8 cellular contexts compared by ENCODE assay signal in genomic region chr1:216601427-216601751, GRCh38.
DNase-seq lines count a peak whose midpoint lies in the region; ATAC-seq and TF ChIP-seq lines count a peak whose summit lies in the region.

No MANE protein-coding gene starts in this region.

- no peak for TF ChIP-seq POLR2A in spleen (IDR thresholded peaks at IDR 0.05)

- H3K27ac ChIP-seq in spleen = peak overlapping the region; percentile 72 to 93 (median 90)

- whole genome bisulfite sequencing in spleen, 5 donors = 14 to 23% (median 20%) methylated on average over 7 of the region's 7 CpGs

- H3K4me1 ChIP-seq in spleen = peaks cover 0 to 8% (median 2%) of the 10 kb centered on the region in 6 donors

- TF ChIP-seq CTCF in WTC11 (IDR thresholded peaks at IDR 0.05) (no peak), spleen (IDR thresholded peaks at IDR 0.05 in 8 of 11, conservative IDR thresholded peaks at IDR 0.05 in 3 of 11) (peak in 1 of 11 experiments; percentile 3)

- H3K36me3 Mint-ChIP-seq in WTC11 = no peaks in the 10 kb centered on the region

- CTCF ChIA-PET in WTC11 (lab: Charles Lee) = interaction anchor here (0.6 to 1.4 kb wide), 13 partner anchors 9 to 380 kb away, joined by 3 to 7 read pairs (median 3); no protein-coding TSS in a partner anchor

- peaks cover 4% of the 10 kb centered on the region; the same call in 1 of the 2 replicates for H3K27me3 Mint-ChIP-seq in WTC11 (ENCODE audit: low read depth)

- ATAC-seq in WTC11 = no peak

- H3K4me1 Mint-ChIP-seq in WTC11 = peaks cover 38% of the 10 kb centered on the region

- DNase-seq in H7 = no peak
- no peak for DNase-seq in WTC11 (ENCODE audit: low spot score)
- DNase-seq in spleen = no peak
- no peak for DNase-seq in NCI-H2107 treated with DMSO at 0.1 percent for 48 hours (lab: John Stamatoyannopoulos, UW; ENCODE audit: unreplicated experiment)
- no peak for DNase-seq in HCEC 1CT
- DNase-seq in NCI-H748 treated with DMSO at 0.1 percent for 48 hours (lab: John Stamatoyannopoulos, UW) = no peak
- no peak for DNase-seq in cerebellar nuclear complex (lab: John Stamatoyannopoulos, UW)

- intact Hi-C loops in spleen (cut with DNase I; ENCODE audit: low total_unique reads) = no loop called here

- H3K4me3 Mint-ChIP-seq in WTC11 = peak overlapping the region; percentile 65

- H3K9me3 ChIP-seq in iPS-18c (ENCODE audit: control insufficient read depth, insufficient read depth, low read length) (no peaks in the 10 kb centered on the region), spleen (no peaks in the 10 kb centered on the region)

- H3K27me3 ChIP-seq in H7 (ENCODE audit: control insufficient read depth, insufficient read depth, low read length) = peaks cover 4% of the 10 kb centered on the region; the same call in 1 of the 2 replicates
- H3K27me3 ChIP-seq in spleen (replicated peaks in 1 of 7) = peaks cover 0 to 18% (median 0%) of the 10 kb centered on the region in 7 donors

- H3K4me3 ChIP-seq in H7 (ENCODE audit: insufficient read depth, low read depth, low read length) = peak overlapping the region; percentile 70
- peak overlapping the region; percentile 50; the same call in 1 of the 2 replicates for H3K4me3 ChIP-seq in iPS-18c (ENCODE audit: insufficient read depth, low read depth, low read length)
- H3K4me3 ChIP-seq in spleen = peak overlapping the region; percentile 35 to 75 (median 44)

- POLR2A ChIA-PET in WTC11 (lab: Charles Lee) = no interaction called here

- no peaks in the 10 kb centered on the region for H3K36me3 ChIP-seq in H7 (replicated peaks; ENCODE audit: control insufficient read depth, insufficient read depth, low read length)
- H3K36me3 ChIP-seq in spleen = no peaks in the 10 kb centered on the region

- no peak overlapping the region for H3K27ac Mint-ChIP-seq in WTC11

- no peaks in the 10 kb centered on the region for H3K9me3 Mint-ChIP-seq in WTC11

TF ChIP-seq in WTC11, 78 proteins besides CTCF, POLR2A, EP300 and RAD21 (continues in another document):
- TF ChIP-seq, protein P1, sequence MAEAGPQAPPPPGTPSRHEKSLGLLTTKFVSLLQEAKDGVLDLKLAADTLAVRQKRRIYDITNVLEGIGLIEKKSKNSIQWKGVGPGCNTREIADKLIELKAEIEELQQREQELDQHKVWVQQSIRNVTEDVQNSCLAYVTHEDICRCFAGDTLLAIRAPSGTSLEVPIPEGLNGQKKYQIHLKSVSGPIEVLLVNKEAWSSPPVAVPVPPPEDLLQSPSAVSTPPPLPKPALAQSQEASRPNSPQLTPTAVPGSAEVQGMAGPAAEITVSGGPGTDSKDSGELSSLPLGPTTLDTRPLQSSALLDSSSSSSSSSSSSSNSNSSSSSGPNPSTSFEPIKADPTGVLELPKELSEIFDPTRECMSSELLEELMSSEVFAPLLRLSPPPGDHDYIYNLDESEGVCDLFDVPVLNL (CRISPR knock-in tag; IDR thresholded peaks at IDR 0.05; ENCODE audit: borderline replicate concordance, low read depth) = no peak
- TF ChIP-seq ZNF263 (CRISPR knock-in tag; IDR thresholded peaks at IDR 0.05; ENCODE audit: low read depth) = no peak
- TF ChIP-seq, protein P2, sequence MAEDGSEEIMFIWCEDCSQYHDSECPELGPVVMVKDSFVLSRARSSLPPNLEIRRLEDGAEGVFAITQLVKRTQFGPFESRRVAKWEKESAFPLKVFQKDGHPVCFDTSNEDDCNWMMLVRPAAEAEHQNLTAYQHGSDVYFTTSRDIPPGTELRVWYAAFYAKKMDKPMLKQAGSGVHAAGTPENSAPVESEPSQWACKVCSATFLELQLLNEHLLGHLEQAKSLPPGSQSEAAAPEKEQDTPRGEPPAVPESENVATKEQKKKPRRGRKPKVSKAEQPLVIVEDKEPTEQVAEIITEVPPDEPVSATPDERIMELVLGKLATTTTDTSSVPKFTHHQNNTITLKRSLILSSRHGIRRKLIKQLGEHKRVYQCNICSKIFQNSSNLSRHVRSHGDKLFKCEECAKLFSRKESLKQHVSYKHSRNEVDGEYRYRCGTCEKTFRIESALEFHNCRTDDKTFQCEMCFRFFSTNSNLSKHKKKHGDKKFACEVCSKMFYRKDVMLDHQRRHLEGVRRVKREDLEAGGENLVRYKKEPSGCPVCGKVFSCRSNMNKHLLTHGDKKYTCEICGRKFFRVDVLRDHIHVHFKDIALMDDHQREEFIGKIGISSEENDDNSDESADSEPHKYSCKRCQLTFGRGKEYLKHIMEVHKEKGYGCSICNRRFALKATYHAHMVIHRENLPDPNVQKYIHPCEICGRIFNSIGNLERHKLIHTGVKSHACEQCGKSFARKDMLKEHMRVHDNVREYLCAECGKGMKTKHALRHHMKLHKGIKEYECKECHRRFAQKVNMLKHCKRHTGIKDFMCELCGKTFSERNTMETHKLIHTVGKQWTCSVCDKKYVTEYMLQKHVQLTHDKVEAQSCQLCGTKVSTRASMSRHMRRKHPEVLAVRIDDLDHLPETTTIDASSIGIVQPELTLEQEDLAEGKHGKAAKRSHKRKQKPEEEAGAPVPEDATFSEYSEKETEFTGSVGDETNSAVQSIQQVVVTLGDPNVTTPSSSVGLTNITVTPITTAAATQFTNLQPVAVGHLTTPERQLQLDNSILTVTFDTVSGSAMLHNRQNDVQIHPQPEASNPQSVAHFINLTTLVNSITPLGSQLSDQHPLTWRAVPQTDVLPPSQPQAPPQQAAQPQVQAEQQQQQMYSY (CRISPR knock-in tag; IDR thresholded peaks at IDR 0.05) = no peak
- TF ChIP-seq ESRRA (CRISPR knock-in tag; IDR thresholded peaks at IDR 0.05; ENCODE audit: borderline replicate concordance) = no peak
- no peak for TF ChIP-seq ZNF281 (CRISPR knock-in tag; IDR thresholded peaks at IDR 0.05)
- no peak for TF ChIP-seq ZBTB21 (CRISPR knock-in tag; IDR thresholded peaks at IDR 0.05; ENCODE audit: borderline replicate concordance)
- TF ChIP-seq ELF4 (CRISPR knock-in tag; IDR thresholded peaks at IDR 0.05; ENCODE audit: low read depth) = no peak
- TF ChIP-seq ZNF317 (CRISPR knock-in tag; IDR thresholded peaks at IDR 0.05; ENCODE audit: borderline replicate concordance, low read depth) = no peak
- no peak for TF ChIP-seq AFF4 (CRISPR knock-in tag; IDR thresholded peaks at IDR 0.05; ENCODE audit: borderline replicate concordance)
- no peak for TF ChIP-seq ZNF219 (CRISPR knock-in tag; IDR thresholded peaks at IDR 0.05; ENCODE audit: borderline replicate concordance)
